In the genomic region with DNA sequence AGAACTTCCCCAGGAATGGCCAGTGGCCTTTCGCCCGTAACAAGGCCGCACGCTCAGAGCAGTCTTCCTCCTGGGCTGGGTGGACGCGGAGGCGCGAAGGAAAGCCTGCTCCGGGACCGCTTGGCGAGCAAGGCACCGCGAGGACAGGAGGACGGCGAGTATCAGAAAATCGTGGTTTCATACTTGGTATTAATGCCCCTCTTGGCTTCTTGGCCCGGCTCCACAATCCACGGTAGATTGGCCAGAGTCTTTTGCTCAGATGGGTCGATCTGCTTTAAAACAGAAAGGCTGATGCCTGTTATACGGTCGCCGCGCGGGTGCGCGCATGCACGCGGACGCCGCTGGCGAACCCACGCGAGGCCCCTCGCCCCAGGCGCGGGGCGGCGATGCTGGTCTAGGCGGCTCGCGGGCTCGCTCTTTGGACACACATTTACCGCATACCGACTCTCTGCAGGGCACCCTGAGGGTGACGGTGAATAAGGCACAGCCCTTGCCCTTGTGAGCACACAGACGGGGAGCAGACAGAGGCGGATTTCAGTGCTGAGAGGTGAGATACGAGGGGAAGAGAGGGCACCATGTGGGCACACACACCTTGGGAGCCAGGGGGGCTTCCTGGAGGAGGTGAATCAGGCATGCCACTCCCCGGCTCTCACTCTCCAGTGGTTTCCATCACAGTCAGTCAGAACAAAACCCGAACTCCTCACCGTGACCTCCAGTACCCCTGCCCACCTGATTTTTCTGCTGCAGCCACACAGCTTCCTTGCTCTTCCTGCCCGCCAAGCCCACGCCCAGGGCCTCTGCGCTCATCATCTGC, we compare ENCODE assay signal across 8 cellular contexts.
DNase-seq lines count a peak whose midpoint lies in the region; ATAC-seq and TF ChIP-seq lines count a peak whose summit lies in the region.

No MANE protein-coding gene starts in this region.

- no peaks in the 10 kb centered on the region for H3K9me3 Mint-ChIP-seq in activated naive CD8-positive, alpha-beta T cell treated with anti-CD3 and anti-CD28 coated beads, Interleukin-2, amount 10 ng/mL, durations not matched to agents 7 days and 5 days

- TF ChIP-seq CTCF in GM13976 (IDR thresholded peaks at IDR 0.05; ENCODE audit: borderline replicate concordance, control extremely low read depth, extremely low read depth, insufficient read depth, missing control alignments), result no peak

- H3K4me1 Mint-ChIP-seq in activated naive CD8-positive, alpha-beta T cell treated with anti-CD3 and anti-CD28 coated beads, Interleukin-2, amount 10 ng/mL, durations not matched to agents 7 days and 5 days, result peaks cover 6% of the 10 kb centered on the region

- H3K36me3 ChIP-seq in iPS-18a (ENCODE audit: control insufficient read depth, low read depth, low read length), result no peaks in the 10 kb centered on the region

- H3K9me3 ChIP-seq in iPS-18a (ENCODE audit: control insufficient read depth, low read depth, low read length), result no peaks in the 10 kb centered on the region

- H3K27ac Mint-ChIP-seq in activated naive CD8-positive, alpha-beta T cell treated with anti-CD3 and anti-CD28 coated beads, Interleukin-2, amount 10 ng/mL, durations not matched to agents 7 days and 5 days, result no peak overlapping the region

- peaks cover 21% of the 10 kb centered on the region for H3K27me3 ChIP-seq in iPS-18a (ENCODE audit: control insufficient read depth, insufficient read depth, low read length)

- peaks cover 46% of the 10 kb centered on the region for H3K27me3 Mint-ChIP-seq in activated naive CD8-positive, alpha-beta T cell treated with anti-CD3 and anti-CD28 coated beads, Interleukin-2, amount 10 ng/mL, durations not matched to agents 7 days and 5 days

- peaks cover 15% of the 10 kb centered on the region for H3K4me1 ChIP-seq in iPS-18a (ENCODE audit: control insufficient read depth, low read depth, low read length)

- peak overlapping the region; percentile 76 for H3K4me3 Mint-ChIP-seq in activated naive CD8-positive, alpha-beta T cell treated with anti-CD3 and anti-CD28 coated beads, Interleukin-2, amount 10 ng/mL, durations not matched to agents 7 days and 5 days

- H3K4me3 ChIP-seq in iPS-18a (ENCODE audit: low read length), result peak overlapping the region; percentile 52

- no peak overlapping the region for H3K27ac ChIP-seq in iPS-18a (ENCODE audit: low read length)

- in situ Hi-C loops in GM13976 (cut with MboI; ENCODE audit: low sequenced_read_pairs, unreplicated experiment), result loop anchor here (25.0 kb wide), 1 partner anchor 242 kb away; no protein-coding TSS in a partner anchor

- H3K9ac ChIP-seq in iPS-18a (ENCODE audit: low read length), result no peak overlapping the region

- H3K36me3 Mint-ChIP-seq in activated naive CD8-positive, alpha-beta T cell treated with anti-CD3 and anti-CD28 coated beads, Interleukin-2, amount 10 ng/mL, durations not matched to agents 7 days and 5 days, result no peaks in the 10 kb centered on the region

- ATAC-seq in HG03159 (IDR thresholded peaks at IDR 0.05; ENCODE audit: unreplicated experiment) (peak; percentile 51), GM19023 (IDR thresholded peaks at IDR 0.05; ENCODE audit: unreplicated experiment) (no peak)
- ATAC-seq in activated naive CD8-positive, alpha-beta T cell treated with anti-CD3 and anti-CD28 coated beads, Interleukin-2, amount 10 ng/mL, durations not matched to agents 7 days and 5 days (ENCODE audit: low read depth), result peak; percentile 54

- POLR2A ChIA-PET in activated naive CD8-positive, alpha-beta T cell treated with anti-CD3 and anti-CD28 coated beads, Interleukin-2, amount 10 ng/mL, durations not matched to agents 7 days and 5 days (lab: Charles Lee), result no interaction called here

- DNase-seq in GM13976 (ENCODE audit: low spot score) (peak; percentile 36), superior temporal gyrus (ENCODE audit: extremely low spot score) (no peak), cortex of kidney (lab: John Stamatoyannopoulos, UW) (no peak)
- peak; percentile 48 for DNase-seq in activated naive CD8-positive, alpha-beta T cell treated with anti-CD3 and anti-CD28 coated beads, Interleukin-2, amount 10 ng/mL, durations not matched to agents 7 days and 5 days
- DNase-seq in stimulated activated CD4-positive, alpha-beta T cell treated with anti-CD3 and anti-CD28 coated beads, Interleukin-2, amount 100 ng/mL, for 48 hours, result peak; percentile 20 to 36

Comparison
In these comparisons a context has a peak if more than half of its experiments do, and no peak if none do; other contexts are left out.
1. DNase-seq: peak in GM13976 (single experiment), activated naive CD8-positive, alpha-beta T cell treated with anti-CD3 and anti-CD28 coated beads, Interleukin-2, amount 10 ng/mL, durations not matched to agents 7 days and 5 days (single experiment) and stimulated activated CD4-positive, alpha-beta T cell treated with anti-CD3 and anti-CD28 coated beads, Interleukin-2, amount 100 ng/mL, for 48 hours (2 of 2); none in superior temporal gyrus (single experiment) and cortex of kidney (single experiment).